ENCODE assay signal across 8 cellular contexts in the genomic region with DNA sequence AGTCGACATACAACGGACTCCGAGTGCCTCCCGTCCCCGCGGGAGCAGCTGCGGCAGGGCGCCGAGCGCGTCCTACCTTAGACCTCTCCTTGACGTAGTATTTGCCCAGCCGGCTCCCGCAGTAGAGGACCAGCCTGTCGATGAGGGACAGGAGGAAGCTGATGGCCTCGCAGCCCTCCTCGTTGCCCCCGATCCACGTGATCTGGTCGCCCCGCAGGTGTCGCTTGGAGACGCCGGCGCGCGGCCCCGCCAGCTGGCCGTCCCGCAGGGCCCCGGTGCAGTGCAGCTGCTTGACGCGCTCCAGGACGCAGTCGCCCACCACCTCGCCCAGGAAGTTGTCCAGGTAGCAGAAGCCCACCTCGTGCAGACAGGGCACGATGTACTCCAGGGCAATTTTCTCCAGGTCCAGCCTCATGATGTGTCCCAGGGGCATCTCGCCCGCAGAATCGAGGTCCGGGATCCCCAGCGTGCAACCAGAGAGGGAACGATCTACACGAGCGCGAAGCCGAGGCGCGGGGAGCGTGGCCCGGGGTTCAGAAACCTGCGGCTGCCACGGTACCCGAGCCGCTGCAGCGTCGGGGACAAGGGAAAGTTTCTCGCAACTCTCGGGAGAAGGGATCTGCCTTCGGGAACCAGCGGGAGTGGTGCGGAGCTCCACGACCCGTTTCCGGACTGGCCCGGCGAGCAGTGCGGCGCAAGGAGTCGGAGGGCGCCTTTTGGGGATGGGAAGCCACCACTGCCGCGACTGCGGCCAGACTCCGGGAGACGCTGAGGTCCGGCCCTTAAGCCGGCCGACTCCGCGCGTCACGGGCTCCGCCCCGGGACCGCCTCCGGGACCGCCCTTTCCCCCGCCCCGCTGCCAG. TPM values are rescaled to one million over a fixed set of nuclear protein-coding genes. Genes with fewer than 3 reads are reported as not detected.
DNase-seq lines count a peak whose midpoint lies in the region; ATAC-seq, FAIRE-seq and TF ChIP-seq lines count a peak whose summit lies in the region.

A gene (minus strand): TSS at position 755 of the 863 bp plus-strand sequence. CDS start 322 bp downstream, at position 433.

- H2AFZ ChIP-seq in neuronal stem cell (ENCODE audit: low read length), result peak within 1 kb of the TSS; percentile 98

- ATAC-seq in GM19467 (IDR thresholded peaks at IDR 0.05; ENCODE audit: unreplicated experiment), result peak; percentile 70

- H3K14ac ChIP-seq in neuronal stem cell (ENCODE audit: low read length), result no peak within 1 kb of the TSS

- H3K36me3 ChIP-seq in neuronal stem cell (replicated peaks in 1 of 2; ENCODE audit: control insufficient read depth in 2 of 2, insufficient read depth in 2 of 2, low read length in 2 of 2) (no peaks in the 10 kb centered on the region), tibial artery (no peaks in the 10 kb centered on the region)

- H3K9ac ChIP-seq in neuronal stem cell (ENCODE audit: low read depth, low read length, poor library complexity), result peak within 1 kb of the TSS; percentile 88

- no peak within 1 kb of the TSS for H4K8ac ChIP-seq in neuronal stem cell (ENCODE audit: low read depth, low read length)

- H3K4ac ChIP-seq in neuronal stem cell (ENCODE audit: low read length), result no peak within 1 kb of the TSS

- peak within 1 kb of the TSS; percentile 59 for H2BK5ac ChIP-seq in neuronal stem cell (ENCODE audit: low read length)

- H2BK120ac ChIP-seq in neuronal stem cell (ENCODE audit: low read depth, low read length), result no peak within 1 kb of the TSS

- TF ChIP-seq CTCF in D721Med (IDR thresholded peaks at IDR 0.05; ENCODE audit: insufficient read depth, missing control alignments) (no peak), tibial artery (IDR thresholded peaks at IDR 0.05) (no peak)

- intact Hi-C loops in tibial artery (cut with DNase I; ENCODE audit: low total_unique reads), result loop anchor here (5.0 to 10.0 kb wide), 2 partner anchors 33 to 1016 kb away; a partner anchor contains a TSS

- H3K27me3 ChIP-seq in neuronal stem cell (ENCODE audit: control insufficient read depth in 3 of 3, insufficient read depth in 3 of 3, low read depth in 1 of 3, low read length in 3 of 3) (peaks cover 0 to 55% (median 0%) of the 10 kb centered on the region in 3 experiments), tibial artery (no peaks in the 10 kb centered on the region)

- H3K9me3 ChIP-seq in neuronal stem cell (replicated peaks in 1 of 2; ENCODE audit: control insufficient read depth in 2 of 2, insufficient read depth in 1 of 2, low read depth in 1 of 2, low read length in 2 of 2) (peaks cover 0 to 9% of the 10 kb centered on the region in 2 donors), tibial artery (no peaks in the 10 kb centered on the region)

- peaks cover 3 to 6% of the 10 kb centered on the region in 2 donors for H3K4me1 ChIP-seq in neuronal stem cell (ENCODE audit: control insufficient read depth in 2 of 2, insufficient read depth in 1 of 2, low read depth in 1 of 2, low read length in 2 of 2)
- H3K4me1 ChIP-seq in tibial artery, result peaks cover 0 to 49% (median 21%) of the 10 kb centered on the region in 4 donors

- peak within 1 kb of the TSS; percentile 95 for H3K18ac ChIP-seq in neuronal stem cell (ENCODE audit: low read length)

- DNase-seq in D721Med (ENCODE audit: insufficient read length, low spot score) (peak; percentile 66), HS-5 (ENCODE audit: low read depth) (peak; percentile 13), RKO (ENCODE audit: low spot score) (peak; percentile 68), globus pallidus (ENCODE audit: low spot score) (peak; percentile 95), neuronal stem cell (ENCODE audit: low spot score) (peak; percentile 86), tibial artery (peak; percentile 81 to 95)
- DNase-seq in activated naive CD4-positive, alpha-beta T cell treated with anti-CD3 and anti-CD28 coated beads, Interleukin-2, amount 50 U/mL, for 16 hours, result peak; percentile 51

- no peak within 1 kb of the TSS for H2BK12ac ChIP-seq in neuronal stem cell (ENCODE audit: low read length)

- H2BK15ac ChIP-seq in neuronal stem cell (ENCODE audit: low read length), result peak within 1 kb of the TSS; percentile 75

- H3K4me3 ChIP-seq in neuronal stem cell (ENCODE audit: low read length in 2 of 2) (peak within 1 kb of the TSS; percentile 52 to 87), tibial artery (peak within 1 kb of the TSS; percentile 87 to 95)

- no peak for FAIRE-seq in D721Med (lab: Jason Lieb, UNC)

- H3K23ac ChIP-seq in neuronal stem cell (ENCODE audit: low read depth, low read length, poor library complexity), result peak within 1 kb of the TSS; percentile 94

- peaks cover 5% of the 10 kb centered on the region for H3K79me1 ChIP-seq in neuronal stem cell (ENCODE audit: low read depth, low read length)

- H2AK5ac ChIP-seq in neuronal stem cell (ENCODE audit: low read depth, low read length), result no peak within 1 kb of the TSS

- H3K27ac ChIP-seq in neuronal stem cell (replicated peaks; ENCODE audit: low read length), result peak within 1 kb of the TSS; percentile 68
- H3K27ac ChIP-seq in tibial artery, result peak within 1 kb of the TSS; percentile 82 to 89

- no peak within 1 kb of the TSS for H4K91ac ChIP-seq in neuronal stem cell (ENCODE audit: low read depth, low read length, poor library complexity)

- no CpG with 5 or more reads among the region's 91 CpGs for WGBS in neuronal stem cell (ENCODE audit: extremely low coverage in 2 of 2, insufficient read length in 2 of 2, insufficient replicate concordance in 1 of 2), 2 donors

- peak within 1 kb of the TSS; percentile 96 for H3K4me2 ChIP-seq in neuronal stem cell (ENCODE audit: insufficient read depth, low read length, poor library complexity, severe bottlenecking)

RNA-seq across cellular contexts. Expression of the gene that starts here (rescaled TPM):
- polyA plus RNA-seq in neuronal stem cell (2013, experiment 1 of 2), result 7.8 TPM
- 8.1 TPM for polyA plus RNA-seq in neuronal stem cell (2013, experiment 2 of 2)

Comparison
In these comparisons a context has a peak if more than half of its experiments do, and no peak if none do; other contexts are left out.
1. Peak in every context shown above with its lines: DNase-seq, ATAC-seq, H3K4me3 ChIP-seq and H3K27ac ChIP-seq.
2. DNase-seq: peak in every context shown above with its lines; median percentile 95 in globus pallidus; 88 in tibial artery; 86 in neuronal stem cell; 68 in RKO; 66 in D721Med; 51 in activated naive CD4-positive, alpha-beta T cell treated with anti-CD3 and anti-CD28 coated beads, Interleukin-2, amount 50 U/mL, for 16 hours; 13 in HS-5.